ENCODE assay signal across 8 cellular contexts in genomic region chr14:24233538-24233866, GRCh38. TPM values are rescaled to one million over a fixed set of nuclear protein-coding genes. Genes with fewer than 3 reads are reported as not detected.
DNase-seq lines count a peak whose midpoint lies in the region; ATAC-seq and TF ChIP-seq lines count a peak whose summit lies in the region.

No MANE protein-coding gene starts in this region.

- ATAC-seq in left lung: no peak
- no peak for ATAC-seq in GM19035 (IDR thresholded peaks at IDR 0.05; ENCODE audit: unreplicated experiment)

- TF ChIP-seq POLR2A in tibial nerve (IDR thresholded peaks at IDR 0.05): no peak

- peak overlapping the region; percentile 96 for H3K27ac Mint-ChIP-seq in activated T-cell treated with anti-CD3 and anti-CD28 coated beads, Interleukin-2, amount 50 U/mL, for 24 hours
- H3K27ac Mint-ChIP-seq in activated naive CD8-positive, alpha-beta T cell treated with anti-CD3 and anti-CD28 coated beads for 36 hours: peak overlapping the region; percentile 93

- peak overlapping the region; percentile 89 for H3K4me3 Mint-ChIP-seq in activated T-cell treated with anti-CD3 and anti-CD28 coated beads, Interleukin-2, amount 50 U/mL, for 24 hours
- H3K4me3 Mint-ChIP-seq in activated naive CD8-positive, alpha-beta T cell treated with anti-CD3 and anti-CD28 coated beads for 36 hours: peak overlapping the region; percentile 95

- peaks cover 0 to 34% of the 10 kb centered on the region in 2 donors for H3K36me3 ChIP-seq in left lung
- peaks cover 0 to 33% (median 0%) of the 10 kb centered on the region in 3 donors for H3K36me3 ChIP-seq in tibial nerve

- DNase-seq in activated T-cell treated with anti-CD3 and anti-CD28 coated beads, Interleukin-2, amount 50 U/mL, for 24 hours: no peak
- no peak for DNase-seq in activated T-cell treated with anti-CD3 and anti-CD28 coated beads, Interleukin-2, amount 50 U/mL, for 1 hour
- peak; percentile 18 for DNase-seq in activated naive CD8-positive, alpha-beta T cell treated with anti-CD3 and anti-CD28 coated beads for 36 hours
- DNase-seq in left lung: no peak
- DNase-seq in tibial nerve (ENCODE audit: low spot score in 2 of 2): no peak
- DNase-seq in COLO829 (ENCODE audit: low spot score): no peak
- DNase-seq in NCI-H2107 (lab: John Stamatoyannopoulos, UW): no peak

- peak overlapping the region; percentile 80 to 84 for H3K4me3 ChIP-seq in left lung
- H3K4me3 ChIP-seq in tibial nerve: peak overlapping the region; percentile 51 to 98 (median 88)

- TF ChIP-seq CTCF in left lung (IDR thresholded peaks at IDR 0.05): no peak
- TF ChIP-seq CTCF in tibial nerve (IDR thresholded peaks at IDR 0.05): no peak

- WGBS in tibial nerve, 2 donors: 63 to 74% methylated on average over 2 of the region's 2 CpGs

- H3K27me3 Mint-ChIP-seq in activated T-cell treated with anti-CD3 and anti-CD28 coated beads, Interleukin-2, amount 50 U/mL, for 24 hours: no peaks in the 10 kb centered on the region
- H3K27me3 Mint-ChIP-seq in activated naive CD8-positive, alpha-beta T cell treated with anti-CD3 and anti-CD28 coated beads for 36 hours: no peaks in the 10 kb centered on the region

- peaks cover 84% of the 10 kb centered on the region for H3K36me3 Mint-ChIP-seq in activated T-cell treated with anti-CD3 and anti-CD28 coated beads, Interleukin-2, amount 50 U/mL, for 24 hours (ENCODE audit: low read depth)
- H3K36me3 Mint-ChIP-seq in activated naive CD8-positive, alpha-beta T cell treated with anti-CD3 and anti-CD28 coated beads for 36 hours: peaks cover 29% of the 10 kb centered on the region

- H3K9me3 ChIP-seq in left lung (no peaks in the 10 kb centered on the region), tibial nerve (no peaks in the 10 kb centered on the region)

- TF ChIP-seq EP300 in tibial nerve (IDR thresholded peaks at IDR 0.05): no peak

- peaks cover 63% of the 10 kb centered on the region for H3K4me1 Mint-ChIP-seq in activated T-cell treated with anti-CD3 and anti-CD28 coated beads, Interleukin-2, amount 50 U/mL, for 24 hours (ENCODE audit: low read depth)
- peaks cover 41% of the 10 kb centered on the region for H3K4me1 Mint-ChIP-seq in activated naive CD8-positive, alpha-beta T cell treated with anti-CD3 and anti-CD28 coated beads for 36 hours

- no peaks in the 10 kb centered on the region for H3K9me3 Mint-ChIP-seq in activated T-cell treated with anti-CD3 and anti-CD28 coated beads, Interleukin-2, amount 50 U/mL, for 24 hours
- no peaks in the 10 kb centered on the region for H3K9me3 Mint-ChIP-seq in activated naive CD8-positive, alpha-beta T cell treated with anti-CD3 and anti-CD28 coated beads for 36 hours

- H3K27me3 ChIP-seq in left lung (no peaks in the 10 kb centered on the region), tibial nerve (no peaks in the 10 kb centered on the region)

- H3K4me1 ChIP-seq in left lung (peaks cover 21 to 53% of the 10 kb centered on the region in 2 donors), tibial nerve (peaks cover 0 to 50% (median 23%) of the 10 kb centered on the region in 4 donors)

- H3K27ac ChIP-seq in left lung (peak overlapping the region; percentile 93 to 99), tibial nerve (peak overlapping the region; percentile 80 to 94 (median 89))

- intact Hi-C loops in left lung (cut with DNase I): no loop called here

RNA-seq across cellular contexts. Expression of gene GMPR2, which starts 0.8 kb away (rescaled TPM):
- 10 to 100 TPM; 44.5 to 48.4 TPM for total RNA-seq in activated naive CD8-positive, alpha-beta T cell treated with anti-CD3 and anti-CD28 coated beads for 36 hours
- total RNA-seq in left lung: 10 to 100 TPM; 63.6 to 69.6 TPM
- 10 to 100 TPM; 46.5 to 63.4 (median 57.2) TPM for total RNA-seq in tibial nerve

RNA-seq across cellular contexts. Expression of gene NEDD8, which starts 1.3 kb away (rescaled TPM):
- total RNA-seq in activated naive CD8-positive, alpha-beta T cell treated with anti-CD3 and anti-CD28 coated beads for 36 hours: 100 to 1,000 TPM; 194 to 201 TPM
- total RNA-seq in left lung: 100 to 1,000 TPM; 162 to 163 TPM
- 100 to 1,000 TPM in 2 of 4 donors, 10 to 100 TPM in 2; 68.6 to 109 (median 98.3) TPM for total RNA-seq in tibial nerve

RNA-seq across cellular contexts. Expression of gene TINF2, which starts 8.9 kb away (rescaled TPM):
- 10 to 100 TPM; 68.2 to 71.1 TPM for total RNA-seq in activated naive CD8-positive, alpha-beta T cell treated with anti-CD3 and anti-CD28 coated beads for 36 hours
- 100 to 1,000 TPM; 105 to 110 TPM for total RNA-seq in left lung
- 10 to 100 TPM; 53.9 to 66.4 (median 60.8) TPM for total RNA-seq in tibial nerve

RNA-seq across cellular contexts. Expression of gene MDP1, which starts 17.6 kb away (rescaled TPM):
- 10 to 100 TPM; 19.4 to 20.9 TPM for total RNA-seq in activated naive CD8-positive, alpha-beta T cell treated with anti-CD3 and anti-CD28 coated beads for 36 hours
- 10 to 100 TPM; 12.4 to 13.8 TPM for total RNA-seq in left lung
- total RNA-seq in tibial nerve: 10 to 100 TPM; 16.5 to 48.3 (median 28.9) TPM

RNA-seq across cellular contexts. Expression of gene CHMP4A, which starts 20.2 kb away (rescaled TPM):
- total RNA-seq in activated naive CD8-positive, alpha-beta T cell treated with anti-CD3 and anti-CD28 coated beads for 36 hours: 10 to 100 TPM; 54.4 to 58.9 TPM
- total RNA-seq in left lung (10 to 100 TPM; 35.0 to 46.7 TPM), tibial nerve (100 to 1,000 TPM in 1 of 4 donors, 10 to 100 TPM in 3; 43.9 to 118 (median 82.1) TPM)
